In the genomic region with DNA sequence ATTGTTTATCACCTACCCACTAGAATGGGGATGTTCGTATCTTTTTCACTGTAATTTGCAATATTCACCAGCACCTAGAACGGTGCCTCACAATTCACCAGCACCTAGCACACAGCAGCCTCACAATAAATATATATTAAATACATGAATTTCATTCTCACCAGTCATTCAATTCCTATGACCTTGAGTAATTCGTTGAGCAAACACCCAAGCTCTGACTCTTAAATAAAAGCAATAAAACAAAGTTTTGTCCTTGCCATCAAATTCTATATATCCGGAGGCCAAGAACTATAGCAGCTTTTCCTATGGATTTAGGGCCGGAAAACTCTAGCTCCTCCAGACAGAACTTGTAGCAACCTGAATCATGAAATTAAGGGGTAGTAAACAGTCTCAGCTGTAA, we compare ENCODE assay signal across 8 cellular contexts. TPM values are rescaled to one million over a fixed set of nuclear protein-coding genes. Genes with fewer than 3 reads are reported as not detected.
A peak's percentile ranks its signal among the peaks of the same experiment; 100 is the strongest.
DNase-seq lines count a peak whose midpoint lies in the region; ATAC-seq and TF ChIP-seq lines count a peak whose summit lies in the region.

No MANE protein-coding gene starts in this region.

- H3K9me3 Mint-ChIP-seq in activated naive CD4-positive, alpha-beta T cell treated with anti-CD3 and anti-CD28 coated beads, Interleukin-2, amount 50 U/mL, for 24 hours: no peaks in the 10 kb centered on the region
- no peaks in the 10 kb centered on the region for H3K9me3 Mint-ChIP-seq in type B pancreatic cell

- H3K36me3 Mint-ChIP-seq in activated naive CD4-positive, alpha-beta T cell treated with anti-CD3 and anti-CD28 coated beads, Interleukin-2, amount 50 U/mL, for 24 hours: no peaks in the 10 kb centered on the region
- no peaks in the 10 kb centered on the region for H3K36me3 Mint-ChIP-seq in type B pancreatic cell

- ATAC-seq in lower lobe of right lung (no peak), HG03457 (IDR thresholded peaks at IDR 0.05; ENCODE audit: unreplicated experiment) (no peak)

- no peaks in the 10 kb centered on the region for H3K27me3 ChIP-seq in lower lobe of right lung (ENCODE audit: low read depth)

- H3K4me3 Mint-ChIP-seq in activated naive CD4-positive, alpha-beta T cell treated with anti-CD3 and anti-CD28 coated beads, Interleukin-2, amount 50 U/mL, for 24 hours: peak overlapping the region; percentile 96
- peak overlapping the region; percentile 97 for H3K4me3 Mint-ChIP-seq in type B pancreatic cell

- peaks cover 11% of the 10 kb centered on the region for H3K36me3 ChIP-seq in lower lobe of right lung

- H3K27ac ChIP-seq in lower lobe of right lung: no peak overlapping the region

- peaks cover 29% of the 10 kb centered on the region for H3K4me1 ChIP-seq in lower lobe of right lung

- H3K27me3 Mint-ChIP-seq in activated naive CD4-positive, alpha-beta T cell treated with anti-CD3 and anti-CD28 coated beads, Interleukin-2, amount 50 U/mL, for 24 hours: no peaks in the 10 kb centered on the region
- H3K27me3 Mint-ChIP-seq in type B pancreatic cell: no peaks in the 10 kb centered on the region

- peaks cover 68% of the 10 kb centered on the region for H3K4me1 Mint-ChIP-seq in activated naive CD4-positive, alpha-beta T cell treated with anti-CD3 and anti-CD28 coated beads, Interleukin-2, amount 50 U/mL, for 24 hours
- peaks cover 25% of the 10 kb centered on the region for H3K4me1 Mint-ChIP-seq in type B pancreatic cell (ENCODE audit: unreplicated experiment)

- TF ChIP-seq CTCF in astrocyte of the spinal cord (IDR thresholded peaks at IDR 0.05; ENCODE audit: low read depth, low read length): no peak
- no peak for TF ChIP-seq CTCF in lower lobe of right lung (IDR thresholded peaks at IDR 0.05)
- TF ChIP-seq CTCF in type B pancreatic cell (conservative IDR thresholded peaks at IDR 0.05): no peak

- no peak for DNase-seq in activated naive CD4-positive, alpha-beta T cell (lab: John Stamatoyannopoulos, UW)
- DNase-seq in astrocyte of the spinal cord (ENCODE audit: low read depth, low spot score) (no peak), lower lobe of right lung (no peak), type B pancreatic cell (ENCODE audit: extremely low spot score, unreplicated experiment) (no peak), GM03348 (ENCODE audit: low spot score) (no peak), DMS79 (lab: John Stamatoyannopoulos, UW) (no peak)

- no peaks in the 10 kb centered on the region for H3K9me3 ChIP-seq in lower lobe of right lung

- in situ Hi-C loops in astrocyte of the spinal cord (cut with HindIII; ENCODE audit: low sequenced_read_pairs): no loop called here

- intact Hi-C loops in lower lobe of right lung (cut with DNase I): no loop called here

- H3K27ac Mint-ChIP-seq in activated naive CD4-positive, alpha-beta T cell treated with anti-CD3 and anti-CD28 coated beads, Interleukin-2, amount 50 U/mL, for 24 hours: no peak overlapping the region
- H3K27ac Mint-ChIP-seq in type B pancreatic cell: peak overlapping the region; percentile 93

- H3K4me3 ChIP-seq in astrocyte of the spinal cord (ENCODE audit: low read depth, low read length): peak overlapping the region; percentile 80
- H3K4me3 ChIP-seq in lower lobe of right lung: peak overlapping the region; percentile 99

RNA-seq across cellular contexts. Expression of a gene that starts 1.0 kb away (rescaled TPM):
- total RNA-seq in lower lobe of right lung: 108 TPM
- 92.0 and 93.3 TPM in 2 replicates for total RNA-seq in type B pancreatic cell (ENCODE audit: low replicate concordance)

RNA-seq across cellular contexts. Expression of a gene that starts 22.1 kb away (rescaled TPM):
- total RNA-seq in lower lobe of right lung (50.4 TPM), type B pancreatic cell (ENCODE audit: low replicate concordance) (63.8 and 66.5 TPM in 2 replicates)

RNA-seq across cellular contexts. Expression of a gene that starts 28.2 kb away (rescaled TPM):
- 0.38 TPM for total RNA-seq in lower lobe of right lung
- total RNA-seq in type B pancreatic cell (ENCODE audit: low replicate concordance): 2.6 and 3.3 TPM in 2 replicates

RNA-seq across cellular contexts. Expression of a gene that starts 53.7 kb away (rescaled TPM):
- 0.77 TPM for total RNA-seq in lower lobe of right lung
- total RNA-seq in type B pancreatic cell (ENCODE audit: low replicate concordance): 11.5 and 18.2 TPM in 2 replicates
